Comparison of ENCODE assay signal across 8 cellular contexts in genomic region chr9:126722922-126723806, GRCh38.
A peak's percentile ranks its signal among the peaks of the same experiment; 100 is the strongest.
DNase-seq lines count a peak whose midpoint lies in the region; ATAC-seq and TF ChIP-seq lines count a peak whose summit lies in the region.

No MANE protein-coding gene starts in this region.

- peak overlapping the region; percentile 84 for H3K27ac ChIP-seq in DOHH2 (ENCODE audit: low read depth, low read length)
- H3K27ac ChIP-seq in foreskin keratinocyte, result peak overlapping the region; percentile 54
- peak overlapping the region; percentile 68 for H3K27ac ChIP-seq in vagina

- no peaks in the 10 kb centered on the region for H3K36me3 Mint-ChIP-seq in activated T-cell treated with anti-CD3 and anti-CD28 coated beads, Interleukin-2, amount 50 U/mL, for 72 hours (ENCODE audit: insufficient read depth in 2 of 2)

- H3K4me1 ChIP-seq in DOHH2 (ENCODE audit: control insufficient read depth, low read length) (peaks cover 49% of the 10 kb centered on the region), foreskin keratinocyte (no peaks in the 10 kb centered on the region), vagina (peaks cover 18% of the 10 kb centered on the region)

- TF ChIP-seq CTCF in DOHH2 (IDR thresholded peaks at IDR 0.05; ENCODE audit: low read depth, low read length, poor library complexity, severe bottlenecking) (no peak), foreskin keratinocyte (conservative IDR thresholded peaks at IDR 0.05) (no peak), vagina (IDR thresholded peaks at IDR 0.05) (no peak)

- H3K4me2 ChIP-seq in DOHH2 (ENCODE audit: low read length), result peak overlapping the region; percentile 84

- H3K4me1 Mint-ChIP-seq in activated T-cell treated with anti-CD3 and anti-CD28 coated beads, Interleukin-2, amount 50 U/mL, for 72 hours (ENCODE audit: low read depth), result peaks cover 42% of the 10 kb centered on the region

- H3K27me3 ChIP-seq in DOHH2 (ENCODE audit: control insufficient read depth, low read length) (no peaks in the 10 kb centered on the region), foreskin keratinocyte (peaks cover 2% of the 10 kb centered on the region), vagina (no peaks in the 10 kb centered on the region)

- H3K4me3 Mint-ChIP-seq in activated T-cell treated with anti-CD3 and anti-CD28 coated beads, Interleukin-2, amount 50 U/mL, for 72 hours, result peak overlapping the region; percentile 91 to 93

- no peak for TF ChIP-seq POLR2A in vagina (IDR thresholded peaks at IDR 0.05)

- ATAC-seq in GM21723 (IDR thresholded peaks at IDR 0.05; ENCODE audit: unreplicated experiment) (peak; percentile 45), foreskin keratinocyte (peak; percentile 33), HG03139 (IDR thresholded peaks at IDR 0.05; ENCODE audit: unreplicated experiment) (no peak)
- ATAC-seq in activated T-cell treated with anti-CD3 and anti-CD28 coated beads, Interleukin-2, amount 50 U/mL, for 72 hours (replicated peaks in 1 of 2), result peak; percentile 74 to 82

- peaks cover 18% of the 10 kb centered on the region for H3F3A ChIP-seq in DOHH2 (ENCODE audit: control insufficient read depth, insufficient read depth)

- no peaks in the 10 kb centered on the region for H3K36me3 ChIP-seq in DOHH2 (ENCODE audit: control insufficient read depth, low read length)
- no peaks in the 10 kb centered on the region for H3K36me3 ChIP-seq in vagina

- no peaks in the 10 kb centered on the region for H3K9me3 ChIP-seq in DOHH2 (ENCODE audit: control insufficient read depth, insufficient read depth, low read length)
- no peaks in the 10 kb centered on the region for H3K9me3 ChIP-seq in vagina

- no peaks in the 10 kb centered on the region for H3K9me3 Mint-ChIP-seq in activated T-cell treated with anti-CD3 and anti-CD28 coated beads, Interleukin-2, amount 50 U/mL, for 72 hours

- H4K20me1 ChIP-seq in DOHH2 (ENCODE audit: control insufficient read depth, insufficient read depth, low read depth, low read length), result no peaks in the 10 kb centered on the region

- no peaks in the 10 kb centered on the region for H3K9me2 ChIP-seq in DOHH2 (replicated peaks; ENCODE audit: control insufficient read depth, low read length)

- H3K27ac Mint-ChIP-seq in activated T-cell treated with anti-CD3 and anti-CD28 coated beads, Interleukin-2, amount 50 U/mL, for 72 hours, result peak overlapping the region; percentile 48

- H3K4me3 ChIP-seq in DOHH2 (ENCODE audit: low read length) (peak overlapping the region; percentile 74), vagina (peak overlapping the region; percentile 44 to 52)

- DNase-seq in NCI-H748 (lab: John Stamatoyannopoulos, UW; ENCODE audit: unreplicated experiment) (peak; percentile 72), foreskin keratinocyte (peak in 1 of 2 donors; percentile 31), posterior vena cava (ENCODE audit: low spot score) (peak; percentile 85), vagina (ENCODE audit: extremely low spot score in 2 of 2) (no peak)
- DNase-seq in activated T-cell treated with anti-CD3 and anti-CD28 coated beads, Interleukin-2, amount 50 U/mL, for 72 hours, result peak; percentile 80 to 81

- no peaks in the 10 kb centered on the region for H3K27me3 Mint-ChIP-seq in activated T-cell treated with anti-CD3 and anti-CD28 coated beads, Interleukin-2, amount 50 U/mL, for 72 hours (ENCODE audit: low read depth)

- H3K79me2 ChIP-seq in DOHH2 (ENCODE audit: control insufficient read depth, low read length), result no peaks in the 10 kb centered on the region

- intact Hi-C loops in posterior vena cava (cut with DNase I), result no loop called here
- intact Hi-C loops in vagina (cut with DNase I), result no loop called here

Comparison
In these comparisons a context has a peak if more than half of its experiments do, and no peak if none do; other contexts are left out.
1. DNase-seq: peak in NCI-H748 (single experiment), activated T-cell treated with anti-CD3 and anti-CD28 coated beads, Interleukin-2, amount 50 U/mL, for 72 hours (2 of 2) and posterior vena cava (single experiment); none in vagina (0 of 2).
2. Peak in every context shown above with its lines, with median percentiles within 50 percentile points of each other: H3K27ac ChIP-seq.